Comparison of ENCODE assay signal across 1 cellular context in the genomic region with DNA sequence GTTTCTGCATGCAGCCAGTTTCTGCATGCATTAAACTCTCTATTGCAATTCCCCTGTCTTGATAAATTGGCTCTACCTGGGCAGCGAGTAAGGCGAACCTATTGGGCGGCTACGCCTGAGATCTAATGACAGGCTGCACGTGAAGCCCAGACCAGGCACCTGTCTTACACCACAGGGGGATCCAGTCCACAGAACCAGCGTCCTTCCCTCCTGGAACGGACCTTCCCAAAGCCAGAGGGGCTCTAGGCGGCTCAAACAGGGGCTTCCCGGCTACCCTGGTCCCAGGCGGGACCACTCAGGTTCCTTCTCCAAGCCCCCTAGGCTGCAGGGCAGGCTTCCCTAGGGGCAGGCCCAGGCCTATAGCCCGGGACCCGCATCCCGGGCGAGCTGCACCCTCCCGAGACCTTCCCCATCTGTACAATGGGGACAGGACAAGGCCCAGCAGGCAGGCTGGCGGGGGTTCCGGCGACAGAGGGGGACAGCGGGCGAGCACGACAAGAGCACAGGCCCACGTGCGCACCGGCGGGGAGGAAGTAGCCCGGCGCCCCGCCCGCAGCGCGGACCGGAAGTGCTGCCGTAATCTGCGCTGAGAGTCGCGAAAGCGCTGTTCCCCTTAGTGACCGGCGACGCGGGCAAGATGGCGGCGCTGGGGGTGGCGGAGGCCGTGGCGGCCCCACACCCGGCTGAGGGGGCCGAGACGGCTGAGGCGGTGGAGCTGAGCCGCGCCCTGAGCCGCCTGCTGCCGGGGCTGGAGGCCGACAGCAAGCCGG.
TF ChIP-seq lines count a peak whose summit lies in the region.

Gene DNAAF5 (plus strand): TSS at position 616 of the 770 bp plus-strand sequence. CDS start 22 bp downstream, at position 638.

TF ChIP-seq in HepG2, 621 proteins besides CTCF, POLR2A, EP300 and RAD21 (continued from another document and continues in another):
- TF ChIP-seq, protein P1, sequence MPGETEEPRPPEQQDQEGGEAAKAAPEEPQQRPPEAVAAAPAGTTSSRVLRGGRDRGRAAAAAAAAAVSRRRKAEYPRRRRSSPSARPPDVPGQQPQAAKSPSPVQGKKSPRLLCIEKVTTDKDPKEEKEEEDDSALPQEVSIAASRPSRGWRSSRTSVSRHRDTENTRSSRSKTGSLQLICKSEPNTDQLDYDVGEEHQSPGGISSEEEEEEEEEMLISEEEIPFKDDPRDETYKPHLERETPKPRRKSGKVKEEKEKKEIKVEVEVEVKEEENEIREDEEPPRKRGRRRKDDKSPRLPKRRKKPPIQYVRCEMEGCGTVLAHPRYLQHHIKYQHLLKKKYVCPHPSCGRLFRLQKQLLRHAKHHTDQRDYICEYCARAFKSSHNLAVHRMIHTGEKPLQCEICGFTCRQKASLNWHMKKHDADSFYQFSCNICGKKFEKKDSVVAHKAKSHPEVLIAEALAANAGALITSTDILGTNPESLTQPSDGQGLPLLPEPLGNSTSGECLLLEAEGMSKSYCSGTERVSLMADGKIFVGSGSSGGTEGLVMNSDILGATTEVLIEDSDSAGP (CRISPR knock-in tag; IDR thresholded peaks at IDR 0.05; ENCODE audit: borderline replicate concordance) = peak; percentile 81
- TF ChIP-seq, protein P2, sequence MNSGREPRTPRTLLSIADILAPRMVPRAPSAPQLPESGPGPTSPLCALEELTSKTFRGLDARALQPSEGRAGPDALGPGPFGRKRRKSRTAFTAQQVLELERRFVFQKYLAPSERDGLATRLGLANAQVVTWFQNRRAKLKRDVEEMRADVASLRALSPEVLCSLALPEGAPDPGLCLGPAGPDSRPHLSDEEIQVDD (CRISPR knock-in tag; IDR thresholded peaks at IDR 0.05; ENCODE audit: borderline replicate concordance) = 0 out of 2 replicates have a peak, but pooled peaks have one; percentile 58
- TF ChIP-seq HIVEP1 (CRISPR knock-in tag; IDR thresholded peaks at IDR 0.05) = peak; percentile 81
- no peak for TF ChIP-seq NFE2 (CRISPR knock-in tag; IDR thresholded peaks at IDR 0.05)
- no peak for TF ChIP-seq EHMT2 (IDR thresholded peaks at IDR 0.05; ENCODE audit: borderline replicate concordance, low read depth, low read length)
- no peak for TF ChIP-seq NPAS2 (CRISPR knock-in tag; IDR thresholded peaks at IDR 0.05; ENCODE audit: borderline replicate concordance)
- no peak for TF ChIP-seq ZUFSP (CRISPR knock-in tag; IDR thresholded peaks at IDR 0.05; ENCODE audit: borderline replicate concordance)
- 0 out of 2 replicates have a peak, but pooled peaks have one; percentile 32 for TF ChIP-seq ZNF136 (CRISPR knock-in tag; IDR thresholded peaks at IDR 0.05; ENCODE audit: low read depth)
- TF ChIP-seq HHEX (CRISPR knock-in tag; IDR thresholded peaks at IDR 0.05) = no peak
- TF ChIP-seq U2AF2 (IDR thresholded peaks at IDR 0.05; ENCODE audit: low read depth, low read length) = no peak
- TF ChIP-seq ZNF768 (CRISPR knock-in tag; IDR thresholded peaks at IDR 0.05) = peak; percentile 57; the same call in 1 of the 2 replicates
- peak; percentile 27; the same call in 1 of the 2 replicates for TF ChIP-seq ARNT2 (CRISPR knock-in tag; IDR thresholded peaks at IDR 0.05; ENCODE audit: low read depth)
- TF ChIP-seq ZNF598 (CRISPR knock-in tag; IDR thresholded peaks at IDR 0.05; ENCODE audit: borderline replicate concordance) = peak; percentile 83; the same call in 1 of the 2 replicates
- TF ChIP-seq REPIN1 (CRISPR knock-in tag; IDR thresholded peaks at IDR 0.05; ENCODE audit: borderline replicate concordance, low read depth) = peak; percentile 79; the same call in 1 of the 2 replicates
- no peak for TF ChIP-seq NFYC (CRISPR knock-in tag; IDR thresholded peaks at IDR 0.05)
- peak; percentile 37; the same call in 1 of the 2 replicates for TF ChIP-seq NCOA1 (CRISPR knock-in tag; IDR thresholded peaks at IDR 0.05)
- TF ChIP-seq PHF5A (CRISPR knock-in tag; IDR thresholded peaks at IDR 0.05; ENCODE audit: low read depth, unreplicated experiment) = no peak
- TF ChIP-seq, protein P3, sequence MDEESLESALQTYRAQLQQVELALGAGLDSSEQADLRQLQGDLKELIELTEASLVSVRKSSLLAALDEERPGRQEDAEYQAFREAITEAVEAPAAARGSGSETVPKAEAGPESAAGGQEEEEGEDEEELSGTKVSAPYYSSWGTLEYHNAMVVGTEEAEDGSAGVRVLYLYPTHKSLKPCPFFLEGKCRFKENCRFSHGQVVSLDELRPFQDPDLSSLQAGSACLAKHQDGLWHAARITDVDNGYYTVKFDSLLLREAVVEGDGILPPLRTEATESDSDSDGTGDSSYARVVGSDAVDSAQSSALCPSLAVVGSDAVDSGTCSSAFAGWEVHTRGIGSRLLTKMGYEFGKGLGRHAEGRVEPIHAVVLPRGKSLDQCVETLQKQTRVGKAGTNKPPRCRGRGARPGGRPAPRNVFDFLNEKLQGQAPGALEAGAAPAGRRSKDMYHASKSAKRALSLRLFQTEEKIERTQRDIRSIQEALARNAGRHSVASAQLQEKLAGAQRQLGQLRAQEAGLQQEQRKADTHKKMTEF (CRISPR knock-in tag; IDR thresholded peaks at IDR 0.05) = peak; percentile 88
- TF ChIP-seq RFXAP (CRISPR knock-in tag; IDR thresholded peaks at IDR 0.05; ENCODE audit: borderline replicate concordance) = 0 out of 2 replicates have a peak, but pooled peaks have one; percentile 61
- no peak for TF ChIP-seq MZF1 (CRISPR knock-in tag; IDR thresholded peaks at IDR 0.05; ENCODE audit: borderline replicate concordance)
- no peak for TF ChIP-seq ZNF121 (CRISPR knock-in tag; IDR thresholded peaks at IDR 0.05)
- TF ChIP-seq MED8 (CRISPR knock-in tag; IDR thresholded peaks at IDR 0.05; ENCODE audit: insufficient replicate concordance) = peak; percentile 83
- no peak; the same call in 1 of the 2 replicates for TF ChIP-seq NR1H2 (CRISPR knock-in tag; IDR thresholded peaks at IDR 0.05; ENCODE audit: borderline replicate concordance, low read depth)
- TF ChIP-seq ZSCAN22 (CRISPR knock-in tag; IDR thresholded peaks at IDR 0.05) = peak; percentile 71; the same call in 1 of the 2 replicates
- TF ChIP-seq, protein P4, sequence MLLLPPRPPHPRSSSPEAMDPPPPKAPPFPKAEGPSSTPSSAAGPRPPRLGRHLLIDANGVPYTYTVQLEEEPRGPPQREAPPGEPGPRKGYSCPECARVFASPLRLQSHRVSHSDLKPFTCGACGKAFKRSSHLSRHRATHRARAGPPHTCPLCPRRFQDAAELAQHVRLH (CRISPR knock-in tag; IDR thresholded peaks at IDR 0.05; ENCODE audit: borderline replicate concordance, low read depth) = no peak
- TF ChIP-seq, protein P5, sequence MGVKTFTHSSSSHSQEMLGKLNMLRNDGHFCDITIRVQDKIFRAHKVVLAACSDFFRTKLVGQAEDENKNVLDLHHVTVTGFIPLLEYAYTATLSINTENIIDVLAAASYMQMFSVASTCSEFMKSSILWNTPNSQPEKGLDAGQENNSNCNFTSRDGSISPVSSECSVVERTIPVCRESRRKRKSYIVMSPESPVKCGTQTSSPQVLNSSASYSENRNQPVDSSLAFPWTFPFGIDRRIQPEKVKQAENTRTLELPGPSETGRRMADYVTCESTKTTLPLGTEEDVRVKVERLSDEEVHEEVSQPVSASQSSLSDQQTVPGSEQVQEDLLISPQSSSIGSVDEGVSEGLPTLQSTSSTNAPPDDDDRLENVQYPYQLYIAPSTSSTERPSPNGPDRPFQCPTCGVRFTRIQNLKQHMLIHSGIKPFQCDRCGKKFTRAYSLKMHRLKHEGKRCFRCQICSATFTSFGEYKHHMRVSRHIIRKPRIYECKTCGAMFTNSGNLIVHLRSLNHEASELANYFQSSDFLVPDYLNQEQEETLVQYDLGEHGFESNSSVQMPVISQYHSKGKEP (CRISPR knock-in tag; IDR thresholded peaks at IDR 0.05) = no peak
- TF ChIP-seq SRSF1 (optimal IDR thresholded peaks at IDR 0.05; ENCODE audit: low read depth, low read length) = peak; percentile 65
- TF ChIP-seq YY1 (IDR thresholded peaks at IDR 0.05; ENCODE audit: insufficient read depth, insufficient replicate concordance, low read depth, low read length) = peak; percentile 99
- TF ChIP-seq ZNF3 (CRISPR knock-in tag; IDR thresholded peaks at IDR 0.05) = peak; percentile 57; the same call in 1 of the 2 replicates
- no peak for TF ChIP-seq CSRNP2 (CRISPR knock-in tag; conservative IDR thresholded peaks at IDR 0.05; ENCODE audit: low read depth)
- no peak for TF ChIP-seq PLRG1 (conservative IDR thresholded peaks at IDR 0.05)
- no peak for TF ChIP-seq HNRNPUL1 (IDR thresholded peaks at IDR 0.05; ENCODE audit: low read depth, low read length)
- TF ChIP-seq PRPF4 (IDR thresholded peaks at IDR 0.05; ENCODE audit: low read depth, low read length, poor library complexity, severe bottlenecking) = no peak
- TF ChIP-seq FOXK1 (CRISPR knock-in tag; IDR thresholded peaks at IDR 0.05; ENCODE audit: borderline replicate concordance, low read depth) = peak; percentile 78; the same call in 1 of the 2 replicates
- TF ChIP-seq ZNF850 (CRISPR knock-in tag; conservative IDR thresholded peaks at IDR 0.05) = no peak
- TF ChIP-seq, protein P6, sequence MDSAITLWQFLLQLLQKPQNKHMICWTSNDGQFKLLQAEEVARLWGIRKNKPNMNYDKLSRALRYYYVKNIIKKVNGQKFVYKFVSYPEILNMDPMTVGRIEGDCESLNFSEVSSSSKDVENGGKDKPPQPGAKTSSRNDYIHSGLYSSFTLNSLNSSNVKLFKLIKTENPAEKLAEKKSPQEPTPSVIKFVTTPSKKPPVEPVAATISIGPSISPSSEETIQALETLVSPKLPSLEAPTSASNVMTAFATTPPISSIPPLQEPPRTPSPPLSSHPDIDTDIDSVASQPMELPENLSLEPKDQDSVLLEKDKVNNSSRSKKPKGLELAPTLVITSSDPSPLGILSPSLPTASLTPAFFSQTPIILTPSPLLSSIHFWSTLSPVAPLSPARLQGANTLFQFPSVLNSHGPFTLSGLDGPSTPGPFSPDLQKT (CRISPR knock-in tag; IDR thresholded peaks at IDR 0.05; ENCODE audit: borderline replicate concordance) = peak; percentile 72; the same call in 1 of the 2 replicates
- peak; percentile 41; the same call in 1 of the 2 replicates for TF ChIP-seq ISL2 (CRISPR knock-in tag; IDR thresholded peaks at IDR 0.05)
- TF ChIP-seq ZKSCAN1 (IDR thresholded peaks at IDR 0.05; ENCODE audit: low read length) = no peak
- no peak for TF ChIP-seq ZNF513 (CRISPR knock-in tag; conservative IDR thresholded peaks at IDR 0.05)
- peak; percentile 80 for TF ChIP-seq IKZF4 (CRISPR knock-in tag; IDR thresholded peaks at IDR 0.05; ENCODE audit: borderline replicate concordance, low read depth, not compliant biosample characterization)
- peak; percentile 26; the same call in 1 of the 2 replicates for TF ChIP-seq SOX5 (CRISPR knock-in tag; IDR thresholded peaks at IDR 0.05; ENCODE audit: borderline replicate concordance)
- peak; percentile 27; the same call in 1 of the 2 replicates for TF ChIP-seq NFKBIZ (CRISPR knock-in tag; IDR thresholded peaks at IDR 0.05)
- no peak for TF ChIP-seq KAT7 (CRISPR knock-in tag; IDR thresholded peaks at IDR 0.05; ENCODE audit: borderline replicate concordance)
- TF ChIP-seq ZNF562 (CRISPR knock-in tag; IDR thresholded peaks at IDR 0.05; ENCODE audit: borderline replicate concordance) = peak; percentile 50; the same call in 1 of the 2 replicates
- TF ChIP-seq DNMT1 (CRISPR knock-in tag; IDR thresholded peaks at IDR 0.05) = no peak
